8 cellular contexts compared by ENCODE assay signal in the genomic region with DNA sequence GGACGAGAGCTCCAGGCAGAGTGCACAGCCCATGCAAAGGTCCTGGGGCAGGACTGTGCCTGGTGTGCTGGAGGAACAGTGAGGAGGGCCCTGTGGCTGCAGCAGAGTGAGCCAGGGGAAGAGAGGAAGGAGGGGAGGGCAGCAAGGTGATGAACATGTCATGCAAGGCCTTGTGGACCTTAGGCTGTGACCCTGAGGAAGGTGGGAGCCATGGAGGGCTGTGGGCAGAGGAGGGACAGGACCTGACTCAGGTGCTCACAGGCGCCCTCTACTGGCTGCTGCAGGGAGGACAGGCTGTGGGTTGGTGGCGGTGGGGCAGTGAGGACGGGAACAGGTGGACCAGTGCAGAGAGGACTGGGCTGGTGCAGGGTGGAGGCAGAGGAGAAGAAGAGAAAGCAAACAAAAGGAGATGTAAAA.
DNase-seq lines count a peak whose midpoint lies in the region; ATAC-seq and TF ChIP-seq lines count a peak whose summit lies in the region.

No MANE protein-coding gene starts in this region.

- H3K27me3 ChIP-seq in stomach, result no peaks in the 10 kb centered on the region

- TF ChIP-seq EP300 in stomach (IDR thresholded peaks at IDR 0.05), result no peak

- ATAC-seq in GM21528 (IDR thresholded peaks at IDR 0.05; ENCODE audit: low FRiP score, unreplicated experiment), result no peak

- CTCF ChIA-PET in OCI-LY7 (lab: Charles Lee; ENCODE audit: unreplicated experiment), result no interaction called here

- intact Hi-C loops in OCI-LY7 (cut with micrococcal nuclease; ENCODE audit: unreplicated experiment), result no loop called here
- intact Hi-C loops in stomach (cut with DNase I; ENCODE audit: low total_unique reads), result no loop called here

- no peaks in the 10 kb centered on the region for H3K36me3 ChIP-seq in OCI-LY7 (ENCODE audit: insufficient read depth, low read length)
- no peaks in the 10 kb centered on the region for H3K36me3 ChIP-seq in stomach

- POLR2A ChIA-PET in OCI-LY7 (lab: Charles Lee), result no interaction called here

- H3K4me1 ChIP-seq in OCI-LY7 (ENCODE audit: insufficient read depth, low read length, poor library complexity, severe bottlenecking) (no peaks in the 10 kb centered on the region), stomach (no peaks in the 10 kb centered on the region)

- no peak overlapping the region for H2AFZ ChIP-seq in OCI-LY7 (ENCODE audit: low read length)

- TF ChIP-seq CTCF in OCI-LY7 (conservative IDR thresholded peaks at IDR 0.05; ENCODE audit: low read length), result peak; percentile 76
- TF ChIP-seq CTCF in stomach (IDR thresholded peaks at IDR 0.05), result peak in 4 of 7 experiments; percentile 12 to 40 (median 20)

- H4K20me1 ChIP-seq in OCI-LY7 (ENCODE audit: insufficient read depth, low read length), result no peaks in the 10 kb centered on the region

- H3K4me3 ChIP-seq in OCI-LY7 (ENCODE audit: low read depth, low read length, poor library complexity, severe bottlenecking) (no peak overlapping the region), stomach (no peak overlapping the region)

- H3K9me3 ChIP-seq in OCI-LY7 (ENCODE audit: low read length) (no peaks in the 10 kb centered on the region), stomach (no peaks in the 10 kb centered on the region)

- 64 to 71% (median 66%) methylated on average over 4 of the region's 4 CpGs for WGBS in stomach, 5 donors

- BruUV-seq in OCI-LY7 (replicated peaks; lab: Mats Ljungman, UMichigan), result no TSS peak

- DNase-seq in COLO668 (lab: John Stamatoyannopoulos, UW; ENCODE audit: unreplicated experiment) (peak; percentile 14), OCI-LY7 (ENCODE audit: low spot score) (peak; percentile 20), lung microvascular endothelial cell (ENCODE audit: low read depth in 2 of 2) (peak; percentile 17 to 22), stomach (peak; percentile 34), NCI-H1092 (lab: John Stamatoyannopoulos, UW) (no peak), cerebellar cortex (ENCODE audit: low spot score) (no peak)
- DNase-seq in activated naive CD4-positive, alpha-beta T cell (lab: John Stamatoyannopoulos, UW), result peak; percentile 13 to 43 (median 22)

- H3K4me2 ChIP-seq in OCI-LY7 (ENCODE audit: low read length), result no peak overlapping the region

- no peak for TF ChIP-seq POLR2A in stomach (IDR thresholded peaks at IDR 0.05)

- H3K79me2 ChIP-seq in OCI-LY7 (ENCODE audit: insufficient read depth, low read depth, low read length), result no peaks in the 10 kb centered on the region

- H3K27ac ChIP-seq in OCI-LY7 (ENCODE audit: low read depth, low read length, poor library complexity, severe bottlenecking) (no peak overlapping the region), stomach (no peak overlapping the region)

- no peaks in the 10 kb centered on the region for H3K9me2 ChIP-seq in OCI-LY7 (ENCODE audit: insufficient read depth, low read length)

Comparison
In these comparisons a context has a peak if more than half of its experiments do, and no peak if none do; other contexts are left out.
1. DNase-seq: peak in COLO668 (single experiment), OCI-LY7 (single experiment), activated naive CD4-positive, alpha-beta T cell (4 of 4), lung microvascular endothelial cell (2 of 2) and stomach (single experiment); none in NCI-H1092 (single experiment) and cerebellar cortex (single experiment).